ENCODE assay signal across 22 cellular contexts in the genomic region with DNA sequence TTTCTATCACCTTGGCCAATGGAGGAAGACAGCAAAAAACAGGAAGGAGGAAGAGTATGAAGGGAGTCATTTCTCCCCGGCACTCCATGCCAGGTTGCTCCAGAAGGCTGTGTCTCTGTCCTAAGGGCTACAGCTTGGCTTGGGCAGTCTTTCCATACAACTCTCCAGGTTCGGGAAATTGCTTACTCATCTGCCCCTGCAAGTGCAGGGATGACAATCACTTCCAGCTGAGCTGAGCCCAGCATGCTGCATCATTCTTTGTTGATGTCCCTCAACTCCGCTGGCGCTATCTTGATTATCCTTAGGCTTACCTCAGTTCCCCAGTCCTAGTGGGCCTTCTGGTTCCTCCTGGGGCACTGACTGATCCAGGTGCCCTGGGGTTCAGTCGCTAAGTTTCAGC.
DNase-seq lines count a peak whose midpoint lies in the region; ATAC-seq, FAIRE-seq and TF ChIP-seq lines count a peak whose summit lies in the region.
"Had no signal": no experiment of that assay in that cellular context is flagged by ENCODE, and none has a peak within 500 bp of the region (broad histone marks: within the 10 kb centered on the region; RNA-seq: fewer than 3 reads in every experiment).

No MANE protein-coding gene starts in this region.

- H3K27me3 ChIP-seq in endodermal cell (ENCODE audit: control insufficient read depth, insufficient read depth, low read length, poor library complexity, severe bottlenecking) (no peaks in the 10 kb centered on the region), pancreas (no peaks in the 10 kb centered on the region)
- H3K27me3 ChIP-seq: BLaER1 treated with 17β-estradiol and CSF1 and Interleukin-3, amounts not matched to agents 10 nM and 100 nM had no signal

- H3K36me3 ChIP-seq in endodermal cell (ENCODE audit: control insufficient read depth, insufficient read depth, low read length) (no peaks in the 10 kb centered on the region), pancreas (no peaks in the 10 kb centered on the region)
- H3K36me3 ChIP-seq: BLaER1 treated with 17β-estradiol and CSF1 and Interleukin-3, amounts not matched to agents 10 nM and 100 nM; lower lobe of right lung had no signal

- TF ChIP-seq CTCF in endodermal cell (conservative IDR thresholded peaks at IDR 0.05) (no peak), pancreas (IDR thresholded peaks at IDR 0.05) (no peak)

- peaks cover 20% of the 10 kb centered on the region for H3K9me3 ChIP-seq in endodermal cell (ENCODE audit: control insufficient read depth, low read length)
- H3K9me3 ChIP-seq in pancreas = no peaks in the 10 kb centered on the region
- H3K9me3 ChIP-seq: lower lobe of right lung had no signal

- H3K4me1 Mint-ChIP-seq in endodermal cell (peaks cover 41% of the 10 kb centered on the region), immature natural killer cell (no peaks in the 10 kb centered on the region)
- H3K4me1 Mint-ChIP-seq: activated CD4-positive, alpha-beta T cell treated with anti-CD3 and anti-CD28 coated beads for 36 hours had no signal

- WGBS in endodermal cell (ENCODE audit: insufficient coverage in 1 of 2, insufficient read length in 1 of 2), 2 experiments = 79 to 83% methylated on average over 2 to 5 of the region's 5 CpGs
- 60 to 68% methylated on average over 5 of the region's 5 CpGs for WGBS in pancreas, 2 donors

- peaks cover 19% of the 10 kb centered on the region for H3K9me3 Mint-ChIP-seq in endodermal cell
- H3K9me3 Mint-ChIP-seq in immature natural killer cell = peaks cover 0 to 1% (median 0%) of the 10 kb centered on the region in 6 donors

- FAIRE-seq in pancreas (lab: Jason Lieb, UNC) = no peak
- FAIRE-seq: GM12891, islet of Langerhans, TTC549 had no signal

- H3K4me1 ChIP-seq in endodermal cell (ENCODE audit: control insufficient read depth, insufficient read depth, low read length) (peaks cover 13% of the 10 kb centered on the region), pancreas (peaks cover 25 to 35% (median 29%) of the 10 kb centered on the region in 3 donors)

- H3K4me3 ChIP-seq in endodermal cell (ENCODE audit: low read length) (peak overlapping the region; percentile 30), pancreas (no peak overlapping the region)
- H3K4me3 ChIP-seq: BLaER1 treated with 17β-estradiol and CSF1 and Interleukin-3, amounts not matched to agents 10 nM and 100 nM; lower lobe of right lung had no signal

- H3K9ac ChIP-seq in endodermal cell (ENCODE audit: extremely low read depth, low read length, poor library complexity, severe bottlenecking) = no peak overlapping the region
- H3K9ac ChIP-seq: BLaER1 treated with 17β-estradiol and CSF1 and Interleukin-3, amounts not matched to agents 10 nM and 100 nM had no signal

- ATAC-seq in pancreas (peak; percentile 27 to 60 (median 52)), HG02938 (IDR thresholded peaks at IDR 0.05; ENCODE audit: unreplicated experiment) (no peak), HG03025 (IDR thresholded peaks at IDR 0.05; ENCODE audit: low FRiP score, unreplicated experiment) (no peak)
- ATAC-seq: activated CD4-positive, alpha-beta T cell treated with anti-CD3 and anti-CD28 coated beads for 36 hours had no signal

- intact Hi-C loops in pancreas (cut with DNase I) = no loop called here

- DNase-seq in DMS79 treated with DMSO at 0.1 percent for 48 hours (lab: John Stamatoyannopoulos, UW) (peak; percentile 48), DMS79 (lab: John Stamatoyannopoulos, UW) (no peak), NCI-H2196 treated with DMSO at 0.1 percent for 48 hours (lab: John Stamatoyannopoulos, UW; ENCODE audit: unreplicated experiment) (peak; percentile 38), endodermal cell (peak; percentile 58), pancreas (peak in 1 of 6 donors; percentile 36), immature natural killer cell (no peak)
- DNase-seq: activated CD4-positive, alpha-beta T cell treated with anti-CD3 and anti-CD28 coated beads for 36 hours; H9; KBM-7; lower lobe of right lung; NCI-H1930; NCI-H524; nucleus accumbens; retina; Right ventricle myocardium superior had no signal

- H3K36me3 Mint-ChIP-seq in endodermal cell (ENCODE audit: low read depth) = no peaks in the 10 kb centered on the region
- no peaks in the 10 kb centered on the region for H3K36me3 Mint-ChIP-seq in immature natural killer cell
- H3K36me3 Mint-ChIP-seq: activated naive CD8-positive, alpha-beta T cell had no signal

- H3K27ac ChIP-seq in endodermal cell (ENCODE audit: low read depth, low read length) (no peak overlapping the region), pancreas (peak overlapping the region; percentile 32 to 79 (median 72))
- H3K27ac ChIP-seq: BLaER1 treated with 17β-estradiol and CSF1 and Interleukin-3, amounts not matched to agents 10 nM and 100 nM; lower lobe of right lung had no signal

- no peak overlapping the region for H3K4me3 Mint-ChIP-seq in endodermal cell
- H3K4me3 Mint-ChIP-seq in immature natural killer cell = no peak overlapping the region
- H3K4me3 Mint-ChIP-seq: activated CD4-positive, alpha-beta T cell treated with anti-CD3 and anti-CD28 coated beads for 36 hours; activated naive CD8-positive, alpha-beta T cell; H9 had no signal

- H3K27ac Mint-ChIP-seq in endodermal cell (peak overlapping the region; percentile 42), immature natural killer cell (no peak overlapping the region)
- H3K27ac Mint-ChIP-seq: activated CD4-positive, alpha-beta T cell treated with anti-CD3 and anti-CD28 coated beads for 36 hours; activated naive CD8-positive, alpha-beta T cell had no signal

- peaks cover 3% of the 10 kb centered on the region for H3K27me3 Mint-ChIP-seq in endodermal cell (ENCODE audit: insufficient read depth)
- peaks cover 4 to 24% (median 7%) of the 10 kb centered on the region in 3 donors for H3K27me3 Mint-ChIP-seq in immature natural killer cell (ENCODE audit: low read depth in 3 of 3)

Comparison
In these comparisons a context has a peak if more than half of its experiments do, and no peak if none do; other contexts are left out.
1. DNase-seq: peak in DMS79 treated with DMSO at 0.1 percent for 48 hours (single experiment), NCI-H2196 treated with DMSO at 0.1 percent for 48 hours (single experiment) and endodermal cell (single experiment); none in DMS79 (single experiment) and immature natural killer cell (0 of 3).
2. ATAC-seq: peak in pancreas (4 of 4); none in HG02938 (single experiment) and HG03025 (single experiment).